18 cellular contexts compared by ENCODE assay signal in the genomic region with DNA sequence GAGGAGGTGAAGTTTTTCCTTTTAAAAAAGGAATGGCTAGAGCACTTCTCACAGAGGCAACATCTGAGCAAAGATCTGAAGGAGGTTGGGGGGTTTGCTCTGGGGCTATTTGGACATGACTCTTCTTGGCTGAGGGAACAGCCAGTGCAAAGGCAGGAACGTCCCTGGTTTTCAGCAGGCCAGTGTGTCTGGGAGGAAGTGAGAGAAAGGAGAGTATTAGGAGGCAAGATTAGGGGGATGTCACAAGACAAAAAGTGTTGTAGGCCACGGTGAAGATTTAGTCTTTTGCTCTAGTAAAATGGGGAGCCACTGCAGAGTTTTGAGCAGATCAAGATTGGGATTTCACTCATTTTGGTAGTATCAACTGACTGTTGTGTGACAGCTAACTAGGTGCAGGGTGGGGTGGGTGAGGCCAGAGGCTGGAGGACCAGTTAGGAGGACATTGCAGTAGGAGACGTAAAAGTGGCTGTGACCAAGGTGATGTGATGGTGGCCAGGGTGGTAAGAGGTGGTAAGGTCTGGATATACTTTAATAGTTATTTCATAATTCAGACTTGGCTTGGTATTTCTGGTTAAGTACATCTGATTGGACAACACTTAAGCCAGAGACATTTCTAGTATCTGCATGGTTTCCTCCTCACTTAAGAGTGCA. TPM values are rescaled to one million over a fixed set of nuclear protein-coding genes. Genes with fewer than 3 reads are reported as not detected.
A peak's percentile ranks its signal among the peaks of the same experiment; 100 is the strongest.
DNase-seq lines count a peak whose midpoint lies in the region; TF ChIP-seq lines count a peak whose summit lies in the region.
"Had no signal": no experiment of that assay in that cellular context is flagged by ENCODE, and none has a peak within 500 bp of the region (broad histone marks: within the 10 kb centered on the region; RNA-seq: fewer than 3 reads in every experiment).

No MANE protein-coding gene starts in this region.

- no peak overlapping the region for H2AFZ ChIP-seq in H9 (ENCODE audit: low read length)
- H2AFZ ChIP-seq in OCI-LY3 (ENCODE audit: low read depth, low read length) = no peak overlapping the region

- no peaks in the 10 kb centered on the region for H3K23me2 ChIP-seq in H9 (ENCODE audit: insufficient read length, low read depth, low read length, poor library complexity, severe bottlenecking)

- H3K9me3 ChIP-seq in H9 (ENCODE audit: control insufficient read depth, low read depth, low read length) (no peaks in the 10 kb centered on the region), OCI-LY3 (ENCODE audit: insufficient read depth, low read length) (no peaks in the 10 kb centered on the region), endodermal cell (ENCODE audit: control insufficient read depth, low read length) (no peaks in the 10 kb centered on the region)
- H3K9me3 ChIP-seq: tibial artery had no signal

- no peaks in the 10 kb centered on the region for H4K20me1 ChIP-seq in H9 (ENCODE audit: control insufficient read depth, insufficient read depth, insufficient read length)
- 0 out of 2 replicates have a peak, but pooled peaks cover 4% of the 10 kb centered on the region for H4K20me1 ChIP-seq in OCI-LY3 (ENCODE audit: insufficient read depth, low read length)

- no peak overlapping the region for H2BK5ac ChIP-seq in H9 (ENCODE audit: insufficient read length, low read length)

- no peak overlapping the region for H3K14ac ChIP-seq in H9 (ENCODE audit: insufficient read depth, low read length)

- no peaks in the 10 kb centered on the region; a peak in 2 of 7 replicates for H3K36me3 Mint-ChIP-seq in H9 (ENCODE audit: insufficient read depth in 1 of 3, low read depth in 3 of 3)
- H3K36me3 Mint-ChIP-seq in endodermal cell (ENCODE audit: low read depth) = no peaks in the 10 kb centered on the region
- no peaks in the 10 kb centered on the region for H3K36me3 Mint-ChIP-seq in osteocyte (ENCODE audit: unreplicated experiment)
- H3K36me3 Mint-ChIP-seq: mesothelial cell of epicardium had no signal

- no peak overlapping the region for H2BK15ac ChIP-seq in H9 (ENCODE audit: low read depth, low read length)

- no peaks in the 10 kb centered on the region for H3K27me3 Mint-ChIP-seq in H9 (ENCODE audit: low read depth)
- no peaks in the 10 kb centered on the region for H3K27me3 Mint-ChIP-seq in endodermal cell (ENCODE audit: insufficient read depth)
- H3K27me3 Mint-ChIP-seq in osteocyte (ENCODE audit: unreplicated experiment) = no peaks in the 10 kb centered on the region

- H3K36me3 ChIP-seq in OCI-LY3 (replicated peaks; ENCODE audit: low read depth, low read length) (no peaks in the 10 kb centered on the region), endodermal cell (ENCODE audit: control insufficient read depth, insufficient read depth, low read length) (no peaks in the 10 kb centered on the region)
- H3K36me3 ChIP-seq: tibial artery had no signal

- no peak overlapping the region for H3K4me3 ChIP-seq in OCI-LY3 (ENCODE audit: low read length)
- no peak overlapping the region for H3K4me3 ChIP-seq in endodermal cell (ENCODE audit: low read length)
- H3K4me3 ChIP-seq: tibial artery had no signal

- H4K8ac ChIP-seq in H9 (replicated peaks; ENCODE audit: insufficient read length, low read depth, low read length) = no peak overlapping the region

- no peak overlapping the region for H3T11ph ChIP-seq in H9 (ENCODE audit: low read length)

- H3K56ac ChIP-seq in H9 (ENCODE audit: insufficient read length, low read depth, low read length) = no peak overlapping the region

- H3K79me2 ChIP-seq in H9 (ENCODE audit: insufficient read depth, low read length) (peaks cover 10% of the 10 kb centered on the region; the same call in 1 of the 2 replicates), OCI-LY3 (ENCODE audit: low read length) (peaks cover 13% of the 10 kb centered on the region)

- H3K9me3 Mint-ChIP-seq in H9 = no peaks in the 10 kb centered on the region
- H3K9me3 Mint-ChIP-seq in endodermal cell = no peaks in the 10 kb centered on the region
- H3K9me3 Mint-ChIP-seq in osteocyte (ENCODE audit: unreplicated experiment) = no peaks in the 10 kb centered on the region
- H3K9me3 Mint-ChIP-seq: HFFc6, mesothelial cell of epicardium had no signal

- H3K4me1 Mint-ChIP-seq in H9 (peaks cover 26 to 29% of the 10 kb centered on the region in 2 experiments), endodermal cell (peaks cover 9% of the 10 kb centered on the region), osteocyte (ENCODE audit: unreplicated experiment) (peaks cover 86% of the 10 kb centered on the region)

- H3K4me3 Mint-ChIP-seq in H9 (no peak overlapping the region), endodermal cell (no peak overlapping the region), osteocyte (ENCODE audit: unreplicated experiment) (no peak overlapping the region)
- H3K4me3 Mint-ChIP-seq: HFFc6, mesothelial cell of epicardium had no signal

- H3K9ac ChIP-seq in H9 (ENCODE audit: extremely low read depth, insufficient read length, low read length) (no peak overlapping the region), OCI-LY3 (ENCODE audit: low read length) (no peak overlapping the region), endodermal cell (ENCODE audit: extremely low read depth, low read length, poor library complexity, severe bottlenecking) (no peak overlapping the region)

- TF ChIP-seq CTCF in H9 (conservative IDR thresholded peaks at IDR 0.05) = no peak
- no peak for TF ChIP-seq CTCF in OCI-LY3 (IDR thresholded peaks at IDR 0.05; ENCODE audit: low read depth, low read length)
- TF ChIP-seq CTCF in endodermal cell (conservative IDR thresholded peaks at IDR 0.05) = no peak
- TF ChIP-seq CTCF in osteocyte (IDR thresholded peaks at IDR 0.05) = no peak

- H4K91ac ChIP-seq in H9 (ENCODE audit: insufficient read length, low read depth, low read length) = no peak overlapping the region

- H3K4me1 ChIP-seq in H9 (ENCODE audit: insufficient read depth, low read length) (no peaks in the 10 kb centered on the region; the same call in 1 of the 2 replicates), OCI-LY3 (ENCODE audit: low read length) (peaks cover 13% of the 10 kb centered on the region), endodermal cell (ENCODE audit: control insufficient read depth, insufficient read depth, low read length) (no peaks in the 10 kb centered on the region)

- WGBS in H9 (ENCODE audit: extremely low coverage, insufficient read length, low lambda C conversion rate) = no CpG with 5 or more reads among the region's 3 CpGs
- 82 to 93% methylated on average over 1 to 3 of the region's 3 CpGs for WGBS in endodermal cell (ENCODE audit: insufficient coverage in 1 of 2, insufficient read length in 1 of 2), 2 experiments

- no peak overlapping the region for H2BK20ac ChIP-seq in H9 (ENCODE audit: low read depth, low read length, poor library complexity, severe bottlenecking)

- no peak overlapping the region for H3K18ac ChIP-seq in H9 (ENCODE audit: insufficient read length, low read depth, low read length)

- no peak overlapping the region for H2BK120ac ChIP-seq in H9 (ENCODE audit: low read depth, low read length, poor library complexity, severe bottlenecking)

- H3K27ac ChIP-seq in H9 (ENCODE audit: insufficient read length, low read depth, low read length) (no peak overlapping the region), OCI-LY3 (ENCODE audit: low read length) (no peak overlapping the region), endodermal cell (ENCODE audit: low read depth, low read length) (no peak overlapping the region)
- H3K27ac ChIP-seq: tibial artery had no signal

- no peaks in the 10 kb centered on the region for H3K79me1 ChIP-seq in H9 (ENCODE audit: insufficient read depth, low read depth, low read length, poor library complexity, severe bottlenecking)

- no peak overlapping the region for H3K23ac ChIP-seq in H9 (ENCODE audit: insufficient read length, low read depth, low read length)

- H2BK12ac ChIP-seq in H9 (ENCODE audit: insufficient read length, low read depth, low read length) = no peak overlapping the region

- H3K4ac ChIP-seq in H9 (ENCODE audit: low read depth, low read length) = no peak overlapping the region

- no peak overlapping the region for H4K5ac ChIP-seq in H9 (ENCODE audit: insufficient read length, low read depth, low read length)

- H3K4me2 ChIP-seq in H9 (ENCODE audit: insufficient read depth, insufficient read length, low read length) = no peak overlapping the region
- peak overlapping the region; percentile 46 for H3K4me2 ChIP-seq in OCI-LY3 (ENCODE audit: low read length)

- H3K27ac Mint-ChIP-seq in H9 (peak overlapping the region in 2 of 3 experiments; percentile 11 to 39; a peak in 2 of 7 replicates), endodermal cell (peak overlapping the region; percentile 28), osteocyte (ENCODE audit: unreplicated experiment) (peak overlapping the region; percentile 82)
- H3K27ac Mint-ChIP-seq: HFFc6 had no signal

- H3K27me3 ChIP-seq in H9 (ENCODE audit: insufficient read depth, low read length) (no peaks in the 10 kb centered on the region), OCI-LY3 (ENCODE audit: low read depth, low read length) (no peaks in the 10 kb centered on the region), endodermal cell (ENCODE audit: control insufficient read depth, insufficient read depth, low read length, poor library complexity, severe bottlenecking) (no peaks in the 10 kb centered on the region)
- H3K27me3 ChIP-seq: tibial artery had no signal

- H2AK5ac ChIP-seq in H9 (ENCODE audit: insufficient read length, low read length) = no peak overlapping the region

- DNase-seq in H9 = no peak
- no peak for DNase-seq in endodermal cell
- no peak for DNase-seq in osteocyte (ENCODE audit: extremely low spot score, unreplicated experiment)
- DNase-seq in D341Med (ENCODE audit: low spot score) = no peak
- DNase-seq in effector CD8-positive, alpha-beta T cell (lab: John Stamatoyannopoulos, UW) = no peak
- no peak for DNase-seq in DMS114 treated with DMSO at 0.1 percent for 48 hours (lab: John Stamatoyannopoulos, UW; ENCODE audit: unreplicated experiment)
- DNase-seq: activated CD4-positive, CD25-positive, alpha-beta regulatory T cell treated with anti-CD3 and anti-CD28 coated beads, Interleukin-2, amount 50 U/mL, for 72 hours; activated naive CD4-positive, alpha-beta T cell treated with anti-CD3 and anti-CD28 coated beads, Interleukin-2, amount 50 U/mL, for 16 hours; HFFc6; islet precursor cell; NCI-H1105; NCI-H2171; occipital lobe; stimulated activated CD4-positive, alpha-beta T cell treated with anti-CD3 and anti-CD28 coated beads, Interleukin-2, amount 100 ng/mL, for 48 hours; T-helper 1 cell; tibial artery had no signal

RNA-seq across cellular contexts. Expression of gene WDFY2, which starts 40.6 kb away (rescaled TPM):
- 22.7 and 26.4 TPM in 2 replicates for total RNA-seq in H9 (2021)
- total RNA-seq in endodermal cell = 10 to 100 TPM; 20.6 to 28.0 TPM
- polyA plus RNA-seq in endodermal cell (2013, experiment 1 of 2) = 20.6 TPM
- 15.5 TPM for polyA plus RNA-seq in endodermal cell (2013, experiment 2 of 2)
- 18.6 and 20.7 TPM in 2 replicates for total RNA-seq in osteocyte

Comparison
In these comparisons a context has a peak if more than half of its experiments do, and no peak if none do; other contexts are left out.
1. H3K27ac Mint-ChIP-seq: peak in every context shown above with its lines; median percentile 82 in osteocyte; 28 in endodermal cell; 25 in H9.